1 cellular context compared by ENCODE assay signal in genomic region chr17:1597861-1598342, GRCh38.
TF ChIP-seq lines count a peak whose summit lies in the region.

No MANE protein-coding gene starts in this region.

TF ChIP-seq in HCT116, 20 proteins besides CTCF, POLR2A, EP300 and RAD21:
- no peak for TF ChIP-seq YY1 (IDR thresholded peaks at IDR 0.05; ENCODE audit: extremely low read depth, insufficient replicate concordance, low read depth, low read length)
- TF ChIP-seq EZH2 (IDR thresholded peaks at IDR 0.05), result no peak
- TF ChIP-seq SRF (IDR thresholded peaks at IDR 0.05; ENCODE audit: low read depth), result no peak
- no peak for TF ChIP-seq CBX3 (IDR thresholded peaks at IDR 0.05; ENCODE audit: low read depth)
- TF ChIP-seq SP1 (IDR thresholded peaks at IDR 0.05; ENCODE audit: low read depth), result no peak
- TF ChIP-seq ZFX (IDR thresholded peaks at IDR 0.05), result no peak
- TF ChIP-seq ZNF274 (IDR thresholded peaks at IDR 0.05; ENCODE audit: low read depth, low read length), result no peak
- TF ChIP-seq EGR1 (IDR thresholded peaks at IDR 0.05; ENCODE audit: low read depth), result no peak
- no peak for TF ChIP-seq EZH2phosphoT487 (IDR thresholded peaks at IDR 0.05; ENCODE audit: borderline replicate concordance)
- no peak for TF ChIP-seq ZBTB33 (IDR thresholded peaks at IDR 0.05; ENCODE audit: extremely low read depth, insufficient replicate concordance, low read length)
TF ChIP-seq in HCT116: peak in this region for 0.
